8 cellular contexts compared by ENCODE assay signal in the genomic region with DNA sequence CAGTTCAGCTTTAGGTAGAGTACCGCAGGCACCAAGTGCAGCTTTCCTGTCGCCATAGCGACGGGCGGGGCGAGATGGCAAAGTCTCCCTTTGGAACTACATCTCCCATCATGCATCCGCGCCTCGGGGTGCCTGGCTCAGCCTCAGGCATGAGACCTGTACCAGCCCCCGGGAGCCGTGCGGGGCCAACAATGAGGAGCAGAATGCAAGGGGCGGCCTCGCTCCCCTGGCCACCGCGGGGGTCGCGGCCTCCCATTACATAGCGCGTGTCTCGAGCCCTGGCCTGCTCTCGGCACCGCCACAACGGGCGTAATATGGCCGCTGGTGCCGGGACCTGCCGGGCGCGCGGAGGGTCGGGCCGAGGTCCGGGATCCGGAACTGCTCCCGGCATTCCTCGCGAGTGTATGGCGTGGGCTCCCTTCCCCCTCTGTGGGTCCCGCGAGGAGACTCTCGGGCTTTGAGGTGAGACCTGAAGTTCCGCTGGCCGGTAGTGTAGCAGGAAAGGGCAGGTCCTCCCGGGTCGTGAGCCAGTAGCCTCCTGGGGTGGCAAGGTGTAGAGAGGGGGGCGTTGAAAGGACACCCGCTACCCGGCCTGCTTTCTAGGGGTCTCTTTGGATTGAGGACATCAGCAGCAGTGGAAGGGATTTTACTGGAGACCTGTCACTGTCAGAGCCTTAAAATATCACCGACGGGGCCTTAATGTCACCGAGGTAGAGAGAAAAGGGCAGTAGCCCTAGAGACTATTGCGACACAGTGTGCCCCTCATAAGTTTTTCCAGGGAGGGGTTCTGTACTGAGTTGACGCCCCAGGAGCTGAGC. TPM values are rescaled to one million over a fixed set of nuclear protein-coding genes. Genes with fewer than 3 reads are reported as not detected.
A peak's percentile ranks its signal among the peaks of the same experiment; 100 is the strongest.
DNase-seq lines count a peak whose midpoint lies in the region; FAIRE-seq and TF ChIP-seq lines count a peak whose summit lies in the region.

A gene with protein sequence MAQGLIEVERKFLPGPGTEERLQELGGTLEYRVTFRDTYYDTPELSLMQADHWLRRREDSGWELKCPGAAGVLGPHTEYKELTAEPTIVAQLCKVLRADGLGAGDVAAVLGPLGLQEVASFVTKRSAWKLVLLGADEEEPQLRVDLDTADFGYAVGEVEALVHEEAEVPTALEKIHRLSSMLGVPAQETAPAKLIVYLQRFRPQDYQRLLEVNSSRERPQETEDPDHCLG (plus strand): TSS at position 390 of the 818 bp plus-strand sequence. CDS start 487 bp downstream, outside the sequence.

- H3K4me1 ChIP-seq in stomach: peaks cover 18 to 45% (median 41%) of the 10 kb centered on the region in 4 donors

- intact Hi-C loops in stomach (cut with DNase I; ENCODE audit: low total_unique reads): no loop called here

- H3K27me3 Mint-ChIP-seq in neural crest cell (ENCODE audit: low read depth): no peaks in the 10 kb centered on the region

- DNase-seq in ELF-1 (ENCODE audit: low read depth, low spot score) (peak; percentile 93), H54 (ENCODE audit: insufficient read length, low spot score) (peak; percentile 84), LoVo (ENCODE audit: low spot score) (peak; percentile 87), fibroblast of the aortic adventitia (ENCODE audit: low read depth) (peak; percentile 83), neural crest cell (ENCODE audit: low read depth, low spot score) (peak; percentile 88), stomach (peak; percentile 94)
- DNase-seq in activated T-helper 9 cell treated with anti-CD3 and anti-CD28 coated beads, Interleukin-2, amount 50 U/mL, for 16 hours (ENCODE audit: low read depth): peak; percentile 87

- H3K4me3 Mint-ChIP-seq in neural crest cell: peak within 1 kb of the TSS; percentile 95

- H3K36me3 Mint-ChIP-seq in neural crest cell (ENCODE audit: low read depth): no peaks in the 10 kb centered on the region

- WGBS in stomach, 5 donors: 0 to 2% (median 1%) methylated on average over 19 to 54 of the region's 54 CpGs

- peaks cover 37% of the 10 kb centered on the region for H3K4me1 Mint-ChIP-seq in neural crest cell

- peak within 1 kb of the TSS; percentile 95 for H3K4me3 ChIP-seq in fibroblast of the aortic adventitia (ENCODE audit: low read depth, low read length)
- peak within 1 kb of the TSS; percentile 59 to 92 (median 84) for H3K4me3 ChIP-seq in stomach

- peaks cover 17 to 31% (median 30%) of the 10 kb centered on the region in 4 donors for H3K36me3 ChIP-seq in stomach

- H3K27me3 ChIP-seq in stomach: no peaks in the 10 kb centered on the region

- peak within 1 kb of the TSS; percentile 97 for H3K27ac Mint-ChIP-seq in neural crest cell (ENCODE audit: unreplicated experiment)

- peak; percentile 11 for FAIRE-seq in H54 (lab: Jason Lieb, UNC)

- no peaks in the 10 kb centered on the region for H3K9me3 Mint-ChIP-seq in neural crest cell

- TF ChIP-seq CTCF in fibroblast of the aortic adventitia (IDR thresholded peaks at IDR 0.05; ENCODE audit: insufficient read depth, low read length) (no peak), neural crest cell (conservative IDR thresholded peaks at IDR 0.05) (no peak), stomach (IDR thresholded peaks at IDR 0.05) (no peak)

- TF ChIP-seq EP300 in stomach (IDR thresholded peaks at IDR 0.05): no peak

- H3K27ac ChIP-seq in stomach: peak within 1 kb of the TSS; percentile 95 to 99 (median 98)

- peak; percentile 57 for TF ChIP-seq POLR2A in H54 (IDR thresholded peaks at IDR 0.05; ENCODE audit: low read depth, low read length)
- TF ChIP-seq POLR2A in Raji (IDR thresholded peaks at IDR 0.05; ENCODE audit: insufficient read depth, low read depth, low read length): peak; percentile 78
- peak in 1 of 4 donors; percentile 21 for TF ChIP-seq POLR2A in stomach (IDR thresholded peaks at IDR 0.05)

- no peaks in the 10 kb centered on the region for H3K9me3 ChIP-seq in stomach

RNA-seq across cellular contexts. Expression of the gene that starts here (rescaled TPM):
- total RNA-seq in fibroblast of the aortic adventitia (ENCODE audit: low replicate concordance): 22.3 and 26.8 TPM in 2 replicates
- total RNA-seq in neural crest cell: 19.4 and 19.6 TPM in 2 replicates
- 100 to 1,000 TPM in 1 of 5 donors, 10 to 100 TPM in 3, 1 to 10 TPM in 1; 8.5 to 170 (median 20.6) TPM for total RNA-seq in stomach
- polyA plus RNA-seq in stomach: 10 to 100 TPM in 2 of 3 donors, 1 to 10 TPM in 1; 8.6 to 16.7 (median 15.9) TPM

Comparison
In these comparisons a context has a peak if more than half of its experiments do, and no peak if none do; other contexts are left out.
1. Peak in every context shown above with its lines: DNase-seq, H3K4me3 ChIP-seq and H3K27ac ChIP-seq.